1 cellular context compared by ENCODE assay signal in the genomic region with DNA sequence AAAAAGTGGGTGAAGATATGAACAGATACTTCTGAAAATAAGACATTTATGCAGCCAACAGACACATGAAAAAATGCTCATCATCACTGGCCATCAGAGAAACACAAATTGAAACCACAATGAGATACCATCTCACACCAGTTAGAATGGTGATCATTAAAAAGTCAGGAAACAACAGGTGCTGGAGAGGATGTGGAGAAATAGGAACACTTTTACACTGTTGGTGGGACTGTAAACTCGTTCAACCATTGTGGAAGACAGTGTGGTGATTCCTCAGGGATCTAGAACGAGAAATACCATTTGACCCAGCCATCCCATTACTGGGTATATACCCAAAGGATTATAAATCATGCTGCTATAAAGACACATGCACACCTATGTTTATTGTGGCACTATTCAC.
TF ChIP-seq lines count a peak whose summit lies in the region.
"Not testable (repeated sequence)": the region's sequence is repeated elsewhere in the genome, so short reads cannot be mapped to it uniquely, and the experiment has no call there.

No MANE protein-coding gene starts in this region.

- POLR2A ChIA-PET in HEK293 (lab: Yijun Ruan, JAX) = not testable (repeated sequence)

- H3K4me3 ChIP-seq in HEK293 (ENCODE audit: low read depth, low read length) = not testable (repeated sequence)

- not testable (repeated sequence) for H3K9me3 ChIP-seq in HEK293 (ENCODE audit: control insufficient read depth, insufficient read depth, low read depth, low read length)

- TF ChIP-seq CTCF in HEK293 (tag by site-specific recombination; IDR thresholded peaks at IDR 0.05) = not testable (repeated sequence)

- CTCF ChIA-PET in HEK293 (lab: Yijun Ruan, JAX) = interaction anchor here (0.8 kb wide), 1 partner anchor 255 kb away, joined by 3 read pairs; no protein-coding TSS in a partner anchor

- not testable (repeated sequence) for H3K36me3 ChIP-seq in HEK293 (ENCODE audit: control insufficient read depth in 2 of 2, insufficient read depth in 1 of 2, low read length in 2 of 2)

- peaks cover 22% of the 10 kb centered on the region for H3K4me1 ChIP-seq in HEK293 (ENCODE audit: control insufficient read depth, insufficient read depth, low read length)

- not testable (repeated sequence) for H3K27ac ChIP-seq in HEK293 (ENCODE audit: extremely low read depth, low read depth, low read length)

TF ChIP-seq in HEK293, 187 proteins besides CTCF, POLR2A, EP300 and RAD21:
- TF ChIP-seq SCRT2 (tag by site-specific recombination; IDR thresholded peaks at IDR 0.05) (peak; percentile 78), SCRT1 (tag by site-specific recombination; IDR thresholded peaks at IDR 0.05; ENCODE audit: borderline replicate concordance) (peak; percentile 63; the same call in 1 of the 2 replicates), ZNF184 (tag by site-specific recombination; IDR thresholded peaks at IDR 0.05) (peak; percentile 97), ZNF133 (tag by site-specific recombination; IDR thresholded peaks at IDR 0.05) (peak; percentile 46; the same call in 1 of the 2 replicates)
